1 cellular context compared by ENCODE assay signal in genomic region chr17:45948881-45949624, GRCh38.
TF ChIP-seq lines count a peak whose summit lies in the region.

No MANE protein-coding gene starts in this region.

TF ChIP-seq in HepG2, 621 proteins besides CTCF, POLR2A, EP300 and RAD21 (continued from another document and continues in another):
- TF ChIP-seq GMEB1 (CRISPR knock-in tag; IDR thresholded peaks at IDR 0.05; ENCODE audit: borderline replicate concordance) (no peak), GLMP (CRISPR knock-in tag; IDR thresholded peaks at IDR 0.05; ENCODE audit: borderline replicate concordance) (no peak), MEF2D (CRISPR knock-in tag; IDR thresholded peaks at IDR 0.05) (peak; percentile 64; the same call in 1 of the 2 replicates), ZBTB25 (CRISPR knock-in tag; IDR thresholded peaks at IDR 0.05) (0 out of 2 replicates have a peak, but pooled peaks have one; percentile 45), ZSCAN12 (CRISPR knock-in tag; IDR thresholded peaks at IDR 0.05) (no peak), BHLHE40 (IDR thresholded peaks at IDR 0.05; ENCODE audit: low read length) (no peak), RARG (CRISPR knock-in tag; IDR thresholded peaks at IDR 0.05; ENCODE audit: low read depth) (no peak), REL (CRISPR knock-in tag; conservative IDR thresholded peaks at IDR 0.05) (no peak), ZFP62 (CRISPR knock-in tag; IDR thresholded peaks at IDR 0.05) (no peak), JDP2 (CRISPR knock-in tag; IDR thresholded peaks at IDR 0.05; ENCODE audit: borderline replicate concordance) (no peak), EHMT2 (IDR thresholded peaks at IDR 0.05; ENCODE audit: borderline replicate concordance, low read depth, low read length) (no peak; the same call in 1 of the 2 replicates), POLR2AphosphoS2 (IDR thresholded peaks at IDR 0.05; ENCODE audit: low read depth, low read length) (no peak), ZNF687 (CRISPR knock-in tag; IDR thresholded peaks at IDR 0.05) (peak; percentile 82), MAF1 (CRISPR knock-in tag; IDR thresholded peaks at IDR 0.05; ENCODE audit: borderline replicate concordance) (no peak), CHD2 (IDR thresholded peaks at IDR 0.05; ENCODE audit: low read depth, low read length) (no peak), SETDB1 (CRISPR knock-in tag; IDR thresholded peaks at IDR 0.05; ENCODE audit: borderline replicate concordance) (no peak), ZNF609 (CRISPR knock-in tag; IDR thresholded peaks at IDR 0.05; ENCODE audit: borderline replicate concordance) (peak; percentile 54; the same call in 1 of the 2 replicates), FOSL1 (CRISPR knock-in tag; IDR thresholded peaks at IDR 0.05; ENCODE audit: borderline replicate concordance) (peak; percentile 63; the same call in 1 of the 2 replicates), ZNF589 (CRISPR knock-in tag; conservative IDR thresholded peaks at IDR 0.05) (no peak), CREBL2 (CRISPR knock-in tag; IDR thresholded peaks at IDR 0.05; ENCODE audit: borderline replicate concordance) (no peak), ZNF513 (CRISPR knock-in tag; conservative IDR thresholded peaks at IDR 0.05) (no peak), MYPOP (CRISPR knock-in tag; IDR thresholded peaks at IDR 0.05) (no peak), GABPB1 (CRISPR knock-in tag; IDR thresholded peaks at IDR 0.05) (peak; percentile 83), PCBP2 (optimal IDR thresholded peaks at IDR 0.05; ENCODE audit: low read depth, low read length, poor library complexity, severe bottlenecking) (no peak), NRL (CRISPR knock-in tag; IDR thresholded peaks at IDR 0.05; ENCODE audit: borderline replicate concordance) (no peak), ZNF431 (CRISPR knock-in tag; IDR thresholded peaks at IDR 0.05; ENCODE audit: borderline replicate concordance, low read depth) (no peak), ZNF547 (CRISPR knock-in tag; IDR thresholded peaks at IDR 0.05) (no peak), ATF7 (IDR thresholded peaks at IDR 0.05) (no peak), ATF7 (CRISPR knock-in tag; IDR thresholded peaks at IDR 0.05) (0 out of 2 replicates have a peak, but pooled peaks have one; percentile 50), KMT2B (CRISPR knock-in tag; IDR thresholded peaks at IDR 0.05) (peak; percentile 47; the same call in 1 of the 2 replicates), DPF2 (CRISPR knock-in tag; IDR thresholded peaks at IDR 0.05; ENCODE audit: borderline replicate concordance, low read depth) (no peak), ZNF20 (CRISPR knock-in tag; IDR thresholded peaks at IDR 0.05) (no peak), RBFOX2 (IDR thresholded peaks at IDR 0.05; ENCODE audit: low read depth, low read length) (0 out of 2 replicates have a peak, but pooled peaks have one; percentile 52), ZMAT5 (CRISPR knock-in tag; IDR thresholded peaks at IDR 0.05; ENCODE audit: borderline replicate concordance, low read depth) (no peak), HIC2 (CRISPR knock-in tag; IDR thresholded peaks at IDR 0.05; ENCODE audit: low read depth) (no peak), E2F5 (CRISPR knock-in tag; conservative IDR thresholded peaks at IDR 0.05) (0 out of 2 replicates have a peak, but pooled peaks have one; percentile 54), ZNF460 (CRISPR knock-in tag; IDR thresholded peaks at IDR 0.05; ENCODE audit: borderline replicate concordance) (no peak), TRIM22 (IDR thresholded peaks at IDR 0.05) (no peak), KDM3A (CRISPR knock-in tag; IDR thresholded peaks at IDR 0.05; ENCODE audit: low read depth) (peak; percentile 90; the same call in 1 of the 2 replicates), ZNF446 (CRISPR knock-in tag; IDR thresholded peaks at IDR 0.05) (no peak)
